In genomic region chr2:9460441-9461017, GRCh38 we compare ENCODE assay signal across 25 cellular contexts.
"Had no signal": no experiment of that assay in that cellular context is flagged by ENCODE, and none has a peak within 500 bp of the region (broad histone marks: within the 10 kb centered on the region; RNA-seq: fewer than 3 reads in every experiment).

No MANE protein-coding gene starts in this region.

- H3K9me3 ChIP-seq: ascending aorta, body of pancreas had no signal

- H3K9me3 Mint-ChIP-seq: activated B cell treated with CpG ODN at 0.5 μM for 24 hours; activated CD4-positive, alpha-beta T cell treated with anti-CD3 and anti-CD28 coated beads, Interleukin-2, amount 10 ng/mL, durations not matched to agents 24 days and 14 days; activated naive CD4-positive, alpha-beta T cell treated with anti-CD3 and anti-CD28 coated beads, Interleukin-2, amount 50 U/mL, for 72 hours; activated naive CD8-positive, alpha-beta T cell treated with anti-CD3 and anti-CD28 coated beads, Interleukin-2, amount 50 U/mL, for 24 hours; activated T-cell treated with anti-CD3 and anti-CD28 coated beads, Interleukin-2, amount 50 U/mL, for 4 hours; T-helper 1 cell treated with Interleukin-12 subunit alpha and Interleukin-12 subunit beta and Interleukin-4 antibody, amounts not matched to agents 30 μg/mL and 1 μg/mL, for 36 hours had no signal

- H3K27ac Mint-ChIP-seq: activated B cell treated with CpG ODN at 0.5 μM for 24 hours; activated CD4-positive, alpha-beta T cell treated with anti-CD3 and anti-CD28 coated beads, Interleukin-2, amount 10 ng/mL, durations not matched to agents 24 days and 14 days; activated naive CD8-positive, alpha-beta T cell treated with anti-CD3 and anti-CD28 coated beads, Interleukin-2, amount 50 U/mL, for 24 hours; T-helper 1 cell treated with Interleukin-12 subunit alpha and Interleukin-12 subunit beta and Interleukin-4 antibody, amounts not matched to agents 30 μg/mL and 1 μg/mL, for 36 hours had no signal

- H2AFZ ChIP-seq: PC-9 had no signal

- H3K4me1 ChIP-seq: ascending aorta, body of pancreas had no signal

- H3K4me1 Mint-ChIP-seq: activated B cell treated with CpG ODN at 0.5 μM for 24 hours had no signal

- H3K4me3 ChIP-seq: ascending aorta, body of pancreas, PC-9 had no signal

- H3K27ac ChIP-seq: ascending aorta, body of pancreas, PC-9 had no signal

- DNase-seq: activated B cell treated with CpG ODN at 0.5 μM for 24 hours; activated CD4-positive, alpha-beta T cell treated with anti-CD3 and anti-CD28 coated beads for 1 hour; activated CD4-positive, alpha-beta T cell treated with anti-CD3 and anti-CD28 coated beads, Interleukin-2, amount 10 ng/mL, durations not matched to agents 24 days and 14 days; activated CD4-positive, alpha-beta T cell treated with anti-CD3 and anti-CD28 coated beads, Interleukin-2, amount 50 U/mL, for 48 hours; activated CD8-positive, alpha-beta memory T cell treated with anti-CD3 and anti-CD28 coated beads for 24 hours; activated effector memory CD4-positive, alpha-beta T cell treated with anti-CD3 and anti-CD28 coated beads, Interleukin-2, amount 50 U/mL, for 16 hours; activated naive CD4-positive, alpha-beta T cell treated with Interleukin-2 at 50 U/mL for 16 hours; activated naive CD8-positive, alpha-beta T cell treated with anti-CD3 and anti-CD28 coated beads, Interleukin-2, amount 50 U/mL, for 24 hours; activated T-cell treated with anti-CD3 and anti-CD28 coated beads, Interleukin-2, amount 50 U/mL, for 4 hours; amniotic stem cell; body of pancreas; central memory CD4-positive, alpha-beta T cell; Kasumi-1; NCI-H1105 treated with DMSO at 0.1 percent for 48 hours; NCI-H1436 treated with DMSO at 0.1 percent for 48 hours; NCI-H187; NCI-H2081 treated with DMSO at 0.1 percent for 48 hours; NCI-H446; NCI-H524; PC-9; SIG-M5; T-helper 9 cell had no signal

- H3K27me3 ChIP-seq: ascending aorta, body of pancreas had no signal

- H3K4me2 ChIP-seq: PC-9 had no signal

- ATAC-seq: activated naive CD4-positive, alpha-beta T cell treated with anti-CD3 and anti-CD28 coated beads, Interleukin-2, amount 50 U/mL, for 72 hours; activated naive CD8-positive, alpha-beta T cell treated with anti-CD3 and anti-CD28 coated beads, Interleukin-2, amount 50 U/mL, for 24 hours; activated T-cell treated with anti-CD3 and anti-CD28 coated beads, Interleukin-2, amount 50 U/mL, for 4 hours; body of pancreas had no signal

- H3K4me3 Mint-ChIP-seq: activated B cell treated with CpG ODN at 0.5 μM for 24 hours; activated CD4-positive, alpha-beta T cell treated with anti-CD3 and anti-CD28 coated beads, Interleukin-2, amount 10 ng/mL, durations not matched to agents 24 days and 14 days; activated naive CD8-positive, alpha-beta T cell treated with anti-CD3 and anti-CD28 coated beads, Interleukin-2, amount 50 U/mL, for 24 hours; activated T-cell treated with anti-CD3 and anti-CD28 coated beads, Interleukin-2, amount 50 U/mL, for 4 hours; T-helper 1 cell treated with Interleukin-12 subunit alpha and Interleukin-12 subunit beta and Interleukin-4 antibody, amounts not matched to agents 30 μg/mL and 1 μg/mL, for 36 hours had no signal

- H3K27me3 Mint-ChIP-seq: activated B cell treated with CpG ODN at 0.5 μM for 24 hours; activated CD4-positive, alpha-beta T cell treated with anti-CD3 and anti-CD28 coated beads, Interleukin-2, amount 10 ng/mL, durations not matched to agents 24 days and 14 days; activated naive CD8-positive, alpha-beta T cell treated with anti-CD3 and anti-CD28 coated beads, Interleukin-2, amount 50 U/mL, for 24 hours had no signal
